ENCODE assay signal across 1 cellular context in genomic region chr17:64354824-64355535, GRCh38.
TF ChIP-seq lines count a peak whose summit lies in the region.

No MANE protein-coding gene starts in this region.

TF ChIP-seq in endothelial cell of umbilical vein, 7 proteins besides CTCF, POLR2A, EP300 and RAD21:
- peak; percentile 75 for TF ChIP-seq GATA2 (IDR thresholded peaks at IDR 0.05; ENCODE audit: insufficient read depth, insufficient read length, low read depth, low read length)
- TF ChIP-seq EZH2 (IDR thresholded peaks at IDR 0.05; ENCODE audit: borderline replicate concordance, low read depth, low read length, severe bottlenecking), result no peak
- no peak for TF ChIP-seq FOS (IDR thresholded peaks at IDR 0.05; ENCODE audit: borderline replicate concordance, insufficient read depth, low read length)
- TF ChIP-seq MYC (IDR thresholded peaks at IDR 0.05; ENCODE audit: low read depth, low read length), result no peak
- peak; percentile 44 for TF ChIP-seq POLR2AphosphoS5 (IDR thresholded peaks at IDR 0.05; ENCODE audit: insufficient read depth, low read depth, low read length)
- TF ChIP-seq MAX (IDR thresholded peaks at IDR 0.05; ENCODE audit: insufficient read depth, insufficient read length), result no peak
- no peak for TF ChIP-seq JUN (IDR thresholded peaks at IDR 0.05; ENCODE audit: borderline replicate concordance, insufficient read depth, insufficient read length, low read depth)
